In the genomic region with DNA sequence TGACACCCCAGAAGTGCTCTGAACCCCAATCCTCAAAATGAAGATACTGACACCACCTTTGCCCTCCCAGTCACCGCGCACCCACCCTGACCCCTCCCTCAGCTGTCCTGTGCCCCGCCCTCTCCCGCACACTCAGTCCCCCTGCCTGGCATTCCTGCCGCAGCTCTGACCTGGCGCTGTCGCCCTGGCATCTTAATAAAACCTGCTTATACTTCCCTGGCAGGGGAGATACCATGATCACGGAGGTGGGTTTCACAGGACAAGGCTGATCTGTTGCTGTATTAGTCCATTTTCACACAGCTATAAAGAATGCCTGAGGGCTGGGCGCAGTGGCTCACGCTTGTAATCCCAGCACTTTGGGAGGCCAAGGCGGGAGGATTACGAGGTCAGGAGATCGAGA, we compare ENCODE assay signal across 16 cellular contexts. TPM values are rescaled to one million over a fixed set of nuclear protein-coding genes. Genes with fewer than 3 reads are reported as not detected.
"Had no signal": no experiment of that assay in that cellular context is flagged by ENCODE, and none has a peak within 500 bp of the region (broad histone marks: within the 10 kb centered on the region; RNA-seq: fewer than 3 reads in every experiment).

No MANE protein-coding gene starts in this region.

RNA-seq across cellular contexts. Expression of gene IL32, which starts 16.5 kb away (rescaled TPM):
- total RNA-seq: neural crest cell had no signal

RNA-seq across cellular contexts. Expression of gene ZSCAN10, which starts 17.1 kb away (rescaled TPM):
- total RNA-seq: neural crest cell, osteocyte, posterior vena cava, pulmonary artery endothelial cell, right atrium auricular region, sciatic nerve, smooth muscle cell, stomach, subcutaneous adipose tissue, thoracic aorta, thyroid gland, tibial nerve, ureter, vagina had no signal

RNA-seq across cellular contexts. Expression of gene ZNF205, which starts 30.4 kb away (rescaled TPM):
- total RNA-seq: natural killer cell treated with Interleukin-12 subunit alpha and Interleukin-12 subunit beta and Interleukin-15 and Interleukin-18, amount 100 ng/mL, for 72 hours had no signal

RNA-seq across cellular contexts. Expression of gene BICDL2, which starts 45.2 kb away (rescaled TPM):
- total RNA-seq: neural crest cell, osteocyte, pulmonary artery endothelial cell, subcutaneous adipose tissue, temporal lobe, tibial nerve had no signal
